ENCODE assay signal across 16 cellular contexts in genomic region chr16:53103811-53104210, GRCh38. TPM values are rescaled to one million over a fixed set of nuclear protein-coding genes. Genes with fewer than 3 reads are reported as not detected.
DNase-seq lines count a peak whose midpoint lies in the region; ATAC-seq, FAIRE-seq and TF ChIP-seq lines count a peak whose summit lies in the region.
"Had no signal": no experiment of that assay in that cellular context is flagged by ENCODE, and none has a peak within 500 bp of the region (broad histone marks: within the 10 kb centered on the region; RNA-seq: fewer than 3 reads in every experiment).

No MANE protein-coding gene starts in this region.

- H3K9me3 ChIP-seq in RWPE2 (ENCODE audit: severe bottlenecking) (no peaks in the 10 kb centered on the region), endothelial cell of umbilical vein (replicated peaks; ENCODE audit: control insufficient read depth, insufficient read depth, low read length) (no peaks in the 10 kb centered on the region), smooth muscle cell (replicated peaks; ENCODE audit: low read depth) (no peaks in the 10 kb centered on the region)

- DNase-seq in EH (ENCODE audit: low read depth), result peak; percentile 52
- DNase-seq in RWPE2 (ENCODE audit: low spot score), result no peak
- no peak for DNase-seq in endothelial cell of umbilical vein (ENCODE audit: low read depth, low spot score)
- no peak for DNase-seq in smooth muscle cell (lab: John Stamatoyannopoulos, UW; ENCODE audit: unreplicated experiment)
- no peak for DNase-seq in posterior vena cava (ENCODE audit: low spot score)
- DNase-seq in UCSD-AML1 (lab: John Stamatoyannopoulos, UW; ENCODE audit: unreplicated experiment), result no peak
- DNase-seq in GM20000 (ENCODE audit: low spot score), result no peak
- DNase-seq: DMS 273 treated with DMSO at 0.1 percent for 48 hours, GOT3, KG1, NCI-H1417 treated with DMSO at 0.1 percent for 48 hours, NCI-H1930, NCI-H774, PC-3 had no signal

- no peaks in the 10 kb centered on the region for H3K27me3 ChIP-seq in RWPE2 (ENCODE audit: insufficient read depth, poor library complexity, severe bottlenecking)
- no peaks in the 10 kb centered on the region for H3K27me3 ChIP-seq in endothelial cell of umbilical vein (ENCODE audit: control insufficient read depth in 2 of 2, insufficient read depth in 2 of 2, low read length in 2 of 2)
- no peaks in the 10 kb centered on the region for H3K27me3 ChIP-seq in smooth muscle cell (ENCODE audit: low read depth)

- H2AFZ ChIP-seq in endothelial cell of umbilical vein (ENCODE audit: low read depth, low read length) (no peak overlapping the region), smooth muscle cell (ENCODE audit: low read depth) (no peak overlapping the region)

- H3K36me3 ChIP-seq in RWPE2 (ENCODE audit: low read depth) (peaks cover 9% of the 10 kb centered on the region), endothelial cell of umbilical vein (ENCODE audit: control insufficient read depth in 2 of 2, extremely low read depth in 1 of 2, insufficient read depth in 2 of 2, low read length in 2 of 2) (no peaks in the 10 kb centered on the region), smooth muscle cell (ENCODE audit: low read depth) (no peaks in the 10 kb centered on the region)

- no peak for TF ChIP-seq CTCF in RWPE2 (IDR thresholded peaks at IDR 0.05; ENCODE audit: poor library complexity, severe bottlenecking)
- no peak for TF ChIP-seq CTCF in endothelial cell of umbilical vein (IDR thresholded peaks at IDR 0.05; ENCODE audit: extremely low read depth in 1 of 2, insufficient read depth in 1 of 2, low read depth in 1 of 2, low read length in 2 of 2)
- TF ChIP-seq CTCF in smooth muscle cell (IDR thresholded peaks at IDR 0.05; ENCODE audit: borderline replicate concordance, insufficient read depth, poor library complexity, severe bottlenecking), result no peak
- TF ChIP-seq CTCF in GM20000 (IDR thresholded peaks at IDR 0.05; ENCODE audit: extremely low read depth, missing control alignments), result no peak

- H3K9me1 ChIP-seq in endothelial cell of umbilical vein (replicated peaks; ENCODE audit: control insufficient read depth, extremely low read depth, insufficient read depth, low read length), result no peaks in the 10 kb centered on the region

- POLR2A ChIA-PET in endothelial cell of umbilical vein (lab: Charles Lee), result interaction anchor here (1.1 kb wide), 1 partner anchor 49 kb away, joined by 4 read pairs; the partner anchor contains the start of gene CHD9

- H3K9ac ChIP-seq in endothelial cell of umbilical vein (replicated peaks; ENCODE audit: extremely low read depth, insufficient read depth, low read length), result no peak overlapping the region
- no peak overlapping the region for H3K9ac ChIP-seq in smooth muscle cell (ENCODE audit: low read depth)

- WGBS in smooth muscle cell (ENCODE audit: low lambda C conversion rate), result 34% methylated on average over 4 of the region's 4 CpGs

- H4K20me1 ChIP-seq in endothelial cell of umbilical vein (replicated peaks; ENCODE audit: control insufficient read depth, extremely low read depth, insufficient read depth, low read length), result no peaks in the 10 kb centered on the region
- H4K20me1 ChIP-seq in smooth muscle cell (ENCODE audit: low read depth), result no peaks in the 10 kb centered on the region

- ATAC-seq in RWPE2 (ENCODE audit: low read depth), result no peak
- ATAC-seq: HepG2, PC-3 had no signal

- H3K4me2 ChIP-seq in endothelial cell of umbilical vein (ENCODE audit: insufficient read depth, low read length) (no peak overlapping the region), smooth muscle cell (peak overlapping the region; percentile 13)

- no TSS peak for BruUV-seq in endothelial cell of umbilical vein (replicated peaks; lab: Mats Ljungman, UMichigan)

- H3K4me1 ChIP-seq in RWPE2 (ENCODE audit: insufficient read depth, poor library complexity, severe bottlenecking) (peaks cover 16% of the 10 kb centered on the region), endothelial cell of umbilical vein (ENCODE audit: control insufficient read depth, extremely low read depth, insufficient read depth, low read length) (peaks cover 22% of the 10 kb centered on the region), smooth muscle cell (ENCODE audit: low read depth) (peaks cover 6% of the 10 kb centered on the region)

- FAIRE-seq in endothelial cell of umbilical vein (lab: Jason Lieb, UNC), result peak; percentile 12
- FAIRE-seq: HepG2 had no signal

- peaks cover 12% of the 10 kb centered on the region for H3F3A ChIP-seq in smooth muscle cell (ENCODE audit: low read depth)

- intact Hi-C loops in endothelial cell of umbilical vein (cut with micrococcal nuclease), result no loop called here
- intact Hi-C loops in posterior vena cava (cut with DNase I), result loop anchor here in 1 of 2 donors (1.0 kb wide), 1 partner anchor 21 kb away; no protein-coding TSS in a partner anchor

- peak overlapping the region; percentile 18 for H3K27ac ChIP-seq in RWPE2 (ENCODE audit: poor library complexity, severe bottlenecking)
- no peak overlapping the region for H3K27ac ChIP-seq in endothelial cell of umbilical vein (ENCODE audit: insufficient read depth, low read depth, low read length)
- peak overlapping the region; percentile 9 for H3K27ac ChIP-seq in smooth muscle cell (ENCODE audit: low read depth)

- CTCF ChIA-PET in endothelial cell of umbilical vein (lab: Charles Lee), result interaction anchor here (1.0 to 2.1 kb wide), 5 partner anchors 10 to 117 kb away, joined by 3 to 7 read pairs (median 4); partner anchors contain the start of gene CHD9

- TF ChIP-seq POLR2A in endothelial cell of umbilical vein (IDR thresholded peaks at IDR 0.05; ENCODE audit: low read depth, low read length), result no peak

- H3K79me2 ChIP-seq in endothelial cell of umbilical vein (ENCODE audit: control insufficient read depth, insufficient read depth, low read length) (peaks cover 3% of the 10 kb centered on the region), smooth muscle cell (ENCODE audit: low read depth) (peaks cover 71% of the 10 kb centered on the region)

- dilution Hi-C loops in endothelial cell of umbilical vein (cut with MboI; ENCODE audit: extremely low pct_ligation_motif_present, low sequenced_read_pairs), result no loop called here

- H3K4me3 ChIP-seq in RWPE2 (ENCODE audit: severe bottlenecking), result no peak overlapping the region
- no peak overlapping the region for H3K4me3 ChIP-seq in endothelial cell of umbilical vein (replicated peaks in 1 of 3; ENCODE audit: insufficient read depth in 1 of 3, low read depth in 1 of 3, low read length in 3 of 3)
- H3K4me3 ChIP-seq in smooth muscle cell, result no peak overlapping the region

TF ChIP-seq in endothelial cell of umbilical vein, 7 proteins besides CTCF, POLR2A, EP300 and RAD21:
- TF ChIP-seq JUN (IDR thresholded peaks at IDR 0.05; ENCODE audit: borderline replicate concordance, insufficient read depth, insufficient read length, low read depth) (no peak), MAX (IDR thresholded peaks at IDR 0.05; ENCODE audit: insufficient read depth, insufficient read length) (no peak)

RNA-seq across cellular contexts. Expression of gene CHD9, which starts 49.0 kb away (rescaled TPM):
- total RNA-seq in endothelial cell of umbilical vein (59.2 and 62.1 TPM in 2 replicates), smooth muscle cell (101 and 117 TPM in 2 replicates), posterior vena cava (10 to 100 TPM; 84.7 to 90.4 TPM)
- polyA plus RNA-seq in endothelial cell of umbilical vein (8.6 and 9.9 TPM in 2 replicates), smooth muscle cell (43.7 and 50.6 TPM in 2 replicates)
- polyA plus RNA-seq in endothelial cell of umbilical vein (2011; cell fraction: cytosol; rRNA removed), result 10.7 and 11.8 TPM in 2 replicates
- polyA plus RNA-seq in endothelial cell of umbilical vein (2011; cell fraction: nucleus; rRNA removed), result 54.6 and 64.1 TPM in 2 replicates
- polyA plus RNA-seq in endothelial cell of umbilical vein (2012), result 21.5 and 28.0 TPM in 2 replicates
- polyA minus RNA-seq in endothelial cell of umbilical vein, result 96.2 and 101 TPM in 2 replicates
- polyA minus RNA-seq in endothelial cell of umbilical vein (2011; cell fraction: cytosol; rRNA and poly(A)+ RNA removed), result 18.7 TPM
- polyA minus RNA-seq in endothelial cell of umbilical vein (2011; cell fraction: nucleus; rRNA and poly(A)+ RNA removed), result 134 and 216 TPM in 2 replicates

RNA-seq across cellular contexts. Expression of gene CHD9NB, which starts 51.1 kb away (rescaled TPM):
- total RNA-seq in endothelial cell of umbilical vein, result 0.66 and 1.7 TPM in 2 replicates
- polyA plus RNA-seq in endothelial cell of umbilical vein, result 0.35 and 0.44 TPM in 2 replicates
- 0.58 TPM in 2 replicates for polyA plus RNA-seq in endothelial cell of umbilical vein (2011; cell fraction: cytosol; rRNA removed)
- 0.94 and 1.2 TPM in 2 replicates for polyA plus RNA-seq in endothelial cell of umbilical vein (2011; cell fraction: nucleus; rRNA removed)
- polyA plus RNA-seq in endothelial cell of umbilical vein (2012), result 0.71 and 1.5 TPM in 2 replicates
- 0.53 and 1.4 TPM in 2 replicates for polyA minus RNA-seq in endothelial cell of umbilical vein
- not detected for polyA minus RNA-seq in endothelial cell of umbilical vein (2011; cell fraction: cytosol; rRNA and poly(A)+ RNA removed)
- polyA minus RNA-seq in endothelial cell of umbilical vein (2011; cell fraction: nucleus; rRNA and poly(A)+ RNA removed), result 0.72 and 1.3 TPM in 2 replicates
- total RNA-seq in smooth muscle cell, result not detected in 2 replicates
- not detected in 2 replicates for polyA plus RNA-seq in smooth muscle cell
- 1 to 10 TPM; 1.0 to 3.2 TPM for total RNA-seq in posterior vena cava
- polyA plus RNA-seq: CD14-positive monocyte had no signal
